Comparison of ENCODE assay signal across 1 cellular context in the genomic region with DNA sequence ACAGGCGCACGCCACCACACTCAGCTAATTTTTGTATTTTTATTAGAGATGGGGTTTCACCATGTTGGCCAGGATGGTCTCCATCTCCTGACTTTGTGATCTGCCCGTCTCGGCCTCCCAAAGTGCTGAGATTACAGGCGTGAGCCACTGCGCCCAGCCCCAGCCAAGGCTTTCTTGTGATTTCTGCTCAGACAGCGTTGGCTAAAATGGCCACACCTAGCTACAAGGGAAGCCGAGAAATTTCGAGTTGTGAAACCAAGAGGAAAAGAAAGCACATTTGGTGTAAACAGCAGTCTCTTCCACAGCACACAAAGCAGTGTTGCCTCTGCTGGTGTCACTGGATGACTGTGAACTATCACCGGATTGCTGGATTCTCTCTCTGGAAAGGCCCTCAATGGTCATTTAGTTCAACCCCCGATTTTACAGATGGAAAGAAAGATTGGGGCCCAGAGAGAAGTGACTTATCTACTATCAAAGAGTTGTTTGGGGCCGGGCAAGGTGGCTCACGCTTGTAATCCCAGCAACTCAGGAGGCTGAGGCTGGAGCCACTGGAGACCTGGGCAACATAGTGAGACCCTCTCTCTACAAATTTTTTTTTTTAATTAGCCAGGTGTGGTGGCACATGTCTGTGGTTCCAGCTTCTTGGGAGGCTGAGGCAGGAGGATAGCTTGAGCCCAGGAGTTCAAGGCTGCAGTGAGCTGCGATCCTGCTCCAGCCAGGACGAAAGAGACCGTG.
A peak's percentile ranks its signal among the peaks of the same experiment; 100 is the strongest.
TF ChIP-seq lines count a peak whose summit lies in the region.

No MANE protein-coding gene starts in this region.

TF ChIP-seq in WTC11, 78 proteins besides CTCF, POLR2A, EP300 and RAD21:
- TF ChIP-seq, protein P1, sequence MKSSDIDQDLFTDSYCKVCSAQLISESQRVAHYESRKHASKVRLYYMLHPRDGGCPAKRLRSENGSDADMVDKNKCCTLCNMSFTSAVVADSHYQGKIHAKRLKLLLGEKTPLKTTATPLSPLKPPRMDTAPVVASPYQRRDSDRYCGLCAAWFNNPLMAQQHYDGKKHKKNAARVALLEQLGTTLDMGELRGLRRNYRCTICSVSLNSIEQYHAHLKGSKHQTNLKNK (CRISPR knock-in tag; IDR thresholded peaks at IDR 0.05), result no peak
- peak; percentile 52; the same call in 1 of the 2 replicates for TF ChIP-seq ZNF121 (CRISPR knock-in tag; IDR thresholded peaks at IDR 0.05)
